Comparison of ENCODE assay signal across 21 cellular contexts in genomic region chr14:99128185-99128584, GRCh38.
"Had no signal": no experiment of that assay in that cellular context is flagged by ENCODE, and none has a peak within 500 bp of the region (broad histone marks: within the 10 kb centered on the region; RNA-seq: fewer than 3 reads in every experiment).

No MANE protein-coding gene starts in this region.

- H3K27me3 Mint-ChIP-seq: activated CD4-positive, alpha-beta T cell treated with anti-CD3 and anti-CD28 coated beads for 36 hours; activated naive CD4-positive, alpha-beta T cell treated with anti-CD3 and anti-CD28 coated beads, Interleukin-2, amount 10 ng/mL, durations not matched to agents 7 days and 5 days; naive thymus-derived CD8-positive, alpha-beta T cell; stimulated activated naive CD8-positive, alpha-beta T cell treated with anti-CD3 and anti-CD28 coated beads, Interleukin-15, Interleukin-2, amounts not matched to agents 100 ng/mL and 50 ng/mL, for 24 hours had no signal

- H3K4me3 ChIP-seq: cardiac muscle cell, dorsolateral prefrontal cortex, esophagus squamous epithelium, hepatocyte, lung, right lobe of liver, smooth muscle cell, testis, upper lobe of left lung had no signal

- H3K36me3 Mint-ChIP-seq: activated naive CD4-positive, alpha-beta T cell treated with anti-CD3 and anti-CD28 coated beads, Interleukin-2, amount 10 ng/mL, durations not matched to agents 7 days and 5 days had no signal

- H3K27ac ChIP-seq: cardiac muscle cell, dorsolateral prefrontal cortex, hepatocyte, right lobe of liver, testis, upper lobe of left lung had no signal

- H3K27ac Mint-ChIP-seq: activated CD4-positive, alpha-beta T cell treated with anti-CD3 and anti-CD28 coated beads for 36 hours; activated naive CD4-positive, alpha-beta T cell treated with anti-CD3 and anti-CD28 coated beads, Interleukin-2, amount 10 ng/mL, durations not matched to agents 7 days and 5 days; progenitor cell of endocrine pancreas; stimulated activated naive CD8-positive, alpha-beta T cell treated with anti-CD3 and anti-CD28 coated beads, Interleukin-15, Interleukin-2, amounts not matched to agents 100 ng/mL and 50 ng/mL, for 24 hours had no signal

- DNase-seq: activated CD4-positive, alpha-beta T cell treated with anti-CD3 and anti-CD28 coated beads for 36 hours; activated naive CD4-positive, alpha-beta T cell treated with anti-CD3 and anti-CD28 coated beads, Interleukin-2, amount 10 ng/mL, durations not matched to agents 7 days and 5 days; activated T-cell treated with anti-CD3 and anti-CD28 coated beads, Interleukin-2, amount 50 U/mL, for 1 hour; esophagus squamous epithelium; islet precursor cell; naive thymus-derived CD8-positive, alpha-beta T cell; occipital lobe; stimulated activated CD4-positive, alpha-beta T cell treated with anti-CD3 and anti-CD28 coated beads, Interleukin-4, amount 100 ng/mL, for 4 hours; stimulated activated CD8-positive, alpha-beta memory T cell treated with anti-CD3 and anti-CD28 coated beads, Interleukin-4, amount 100 ng/mL, for 48 hours; T-helper 2 cell; testis had no signal

- ATAC-seq: activated CD4-positive, alpha-beta T cell treated with anti-CD3 and anti-CD28 coated beads for 36 hours; naive thymus-derived CD8-positive, alpha-beta T cell had no signal

- H3K9me3 ChIP-seq: esophagus squamous epithelium, right lobe of liver, testis, upper lobe of left lung had no signal

- H3K4me3 Mint-ChIP-seq: activated CD4-positive, alpha-beta T cell treated with anti-CD3 and anti-CD28 coated beads for 36 hours; activated naive CD4-positive, alpha-beta T cell treated with anti-CD3 and anti-CD28 coated beads, Interleukin-2, amount 10 ng/mL, durations not matched to agents 7 days and 5 days; stimulated activated naive CD8-positive, alpha-beta T cell treated with anti-CD3 and anti-CD28 coated beads, Interleukin-15, Interleukin-2, amounts not matched to agents 100 ng/mL and 50 ng/mL, for 24 hours had no signal

- H3K9me3 Mint-ChIP-seq: activated naive CD4-positive, alpha-beta T cell treated with anti-CD3 and anti-CD28 coated beads, Interleukin-2, amount 10 ng/mL, durations not matched to agents 7 days and 5 days; naive thymus-derived CD8-positive, alpha-beta T cell; stimulated activated naive CD8-positive, alpha-beta T cell treated with anti-CD3 and anti-CD28 coated beads, Interleukin-15, Interleukin-2, amounts not matched to agents 100 ng/mL and 50 ng/mL, for 24 hours had no signal

- H3K4me1 ChIP-seq: testis, upper lobe of left lung had no signal

- H3K27me3 ChIP-seq: cardiac muscle cell, hepatocyte, right lobe of liver, testis, upper lobe of left lung had no signal

- H3K36me3 ChIP-seq: cardiac muscle cell, esophagus squamous epithelium, right lobe of liver, upper lobe of left lung had no signal

- FAIRE-seq: endometrium had no signal
